Comparison of ENCODE assay signal across 10 cellular contexts in genomic region chr1:120941836-120942222, GRCh38. TPM values are rescaled to one million over a fixed set of nuclear protein-coding genes. Genes with fewer than 3 reads are reported as not detected.
DNase-seq lines count a peak whose midpoint lies in the region; ATAC-seq and TF ChIP-seq lines count a peak whose summit lies in the region.
"Not testable (repeated sequence)": the region's sequence is repeated elsewhere in the genome, so short reads cannot be mapped to it uniquely, and the experiment has no call there.
"Had no signal": no experiment of that assay in that cellular context is flagged by ENCODE, and none has a peak within 500 bp of the region (broad histone marks: within the 10 kb centered on the region; RNA-seq: fewer than 3 reads in every experiment).

No MANE protein-coding gene starts in this region.

- CTCF ChIA-PET in activated CD8-positive, alpha-beta T cell treated with anti-CD3 and anti-CD28 coated beads for 36 hours (lab: Charles Lee): not testable (repeated sequence)

- peak overlapping the region; percentile 89 for H3K4me2 ChIP-seq in OCI-LY1 (ENCODE audit: low read length)

- POLR2A ChIA-PET in activated CD8-positive, alpha-beta T cell treated with anti-CD3 and anti-CD28 coated beads for 36 hours (lab: Charles Lee): interaction anchor here (1.4 kb wide), 1 partner anchor 91 kb away, joined by 22 read pairs; no protein-coding TSS in a partner anchor

- not testable (repeated sequence) for H3K79me2 ChIP-seq in OCI-LY1 (ENCODE audit: insufficient read depth, low read length)

- ATAC-seq in activated CD8-positive, alpha-beta T cell treated with anti-CD3 and anti-CD28 coated beads for 36 hours: peak; percentile 16
- not testable (repeated sequence) for ATAC-seq in body of pancreas, lower lobe of right lung

- H3K27me3 Mint-ChIP-seq in activated CD8-positive, alpha-beta T cell treated with anti-CD3 and anti-CD28 coated beads for 36 hours; progenitor cell of endocrine pancreas; type B pancreatic cell: not testable (repeated sequence)

- not testable (repeated sequence) for H3K9me3 Mint-ChIP-seq in activated CD8-positive, alpha-beta T cell treated with anti-CD3 and anti-CD28 coated beads for 36 hours; progenitor cell of endocrine pancreas (ENCODE audit: low read depth); type B pancreatic cell

- H3K4me3 Mint-ChIP-seq in activated CD8-positive, alpha-beta T cell treated with anti-CD3 and anti-CD28 coated beads for 36 hours: peak overlapping the region; percentile 83
- H3K4me3 Mint-ChIP-seq in progenitor cell of endocrine pancreas (ENCODE audit: low read depth): peak overlapping the region; percentile 85
- H3K4me3 Mint-ChIP-seq in type B pancreatic cell: peak overlapping the region; percentile 94

- H3K4me3 ChIP-seq in GM06990 (replicated peaks; ENCODE audit: low read depth, low read length) (peak overlapping the region; percentile 57), OCI-LY1 (ENCODE audit: low read depth, low read length, poor library complexity, severe bottlenecking) (peak overlapping the region; percentile 62), body of pancreas (peak overlapping the region in 1 of 2 donors; percentile 2), esophagus squamous epithelium (peak overlapping the region in 3 of 4 donors; percentile 45 to 63 (median 51)), lower lobe of right lung (peak overlapping the region; percentile 43)

- not testable (repeated sequence) for H3K36me3 Mint-ChIP-seq in activated CD8-positive, alpha-beta T cell treated with anti-CD3 and anti-CD28 coated beads for 36 hours (ENCODE audit: low read depth); progenitor cell of endocrine pancreas (ENCODE audit: insufficient read depth); type B pancreatic cell

- TF ChIP-seq POLR2A in body of pancreas (IDR thresholded peaks at IDR 0.05); esophagus squamous epithelium (IDR thresholded peaks at IDR 0.05): not testable (repeated sequence)

- 0 to 2% methylated on average over 6 to 12 of the region's 12 CpGs for WGBS in body of pancreas, 2 donors
- 13 to 16% methylated on average over 1 to 5 of the region's 12 CpGs for WGBS in esophagus squamous epithelium, 2 donors

- H3K36me3 ChIP-seq in GM06990 (ENCODE audit: control insufficient read depth, insufficient read depth, low read length); OCI-LY1 (ENCODE audit: insufficient read depth, low read length); body of pancreas (replicated peaks in 1 of 2; ENCODE audit: insufficient read depth in 1 of 2, low read depth in 2 of 2); esophagus squamous epithelium; lower lobe of right lung: not testable (repeated sequence)

- peaks cover 12% of the 10 kb centered on the region for H3K4me1 Mint-ChIP-seq in activated CD8-positive, alpha-beta T cell treated with anti-CD3 and anti-CD28 coated beads for 36 hours (ENCODE audit: low read depth)
- peaks cover 14% of the 10 kb centered on the region for H3K4me1 Mint-ChIP-seq in progenitor cell of endocrine pancreas (ENCODE audit: low read depth)
- not testable (repeated sequence) for H3K4me1 Mint-ChIP-seq in type B pancreatic cell (ENCODE audit: unreplicated experiment)

- not testable (repeated sequence) for H3K9me2 ChIP-seq in OCI-LY1 (ENCODE audit: low read depth, low read length)

- not testable (repeated sequence) for H3K9me3 ChIP-seq in OCI-LY1 (ENCODE audit: low read length); body of pancreas; esophagus squamous epithelium; lower lobe of right lung

- H3K9ac ChIP-seq in OCI-LY1 (ENCODE audit: low read length): peak overlapping the region; percentile 74

- not testable (repeated sequence) for DNase-seq in GM06990 (ENCODE audit: extremely low read depth, insufficient read length); body of pancreas; esophagus squamous epithelium (lab: John Stamatoyannopoulos, UW); lower lobe of right lung; progenitor cell of endocrine pancreas (ENCODE audit: low spot score, unreplicated experiment); type B pancreatic cell (ENCODE audit: extremely low spot score, unreplicated experiment)
- peak; percentile 55 for DNase-seq in activated CD8-positive, alpha-beta T cell treated with anti-CD3 and anti-CD28 coated beads for 36 hours

- not testable (repeated sequence) for H3K27me3 ChIP-seq in GM06990 (replicated peaks; ENCODE audit: control insufficient read depth, insufficient read depth, low read length); OCI-LY1 (ENCODE audit: insufficient read depth, low read length); body of pancreas; esophagus squamous epithelium; lower lobe of right lung (ENCODE audit: low read depth)

- not testable (repeated sequence) for H2AFZ ChIP-seq in OCI-LY1 (ENCODE audit: low read length)

- peaks cover 12% of the 10 kb centered on the region for H3K4me1 ChIP-seq in OCI-LY1 (ENCODE audit: insufficient read depth, low read length, severe bottlenecking)
- not testable (repeated sequence) for H3K4me1 ChIP-seq in body of pancreas, esophagus squamous epithelium, lower lobe of right lung

- intact Hi-C loops in activated CD8-positive, alpha-beta T cell treated with anti-CD3 and anti-CD28 coated beads for 36 hours (cut with micrococcal nuclease); body of pancreas (cut with DNase I); esophagus squamous epithelium (cut with DNase I); lower lobe of right lung (cut with DNase I): not testable (repeated sequence)

- TF ChIP-seq CTCF in GM06990 (IDR thresholded peaks at IDR 0.05; ENCODE audit: insufficient read depth, low read length, poor library complexity, severe bottlenecking); OCI-LY1 (IDR thresholded peaks at IDR 0.05; ENCODE audit: low read length); activated CD8-positive, alpha-beta T cell treated with anti-CD3 and anti-CD28 coated beads for 36 hours (IDR thresholded peaks at IDR 0.05); body of pancreas (IDR thresholded peaks at IDR 0.05); esophagus squamous epithelium (IDR thresholded peaks at IDR 0.05); lower lobe of right lung (IDR thresholded peaks at IDR 0.05); progenitor cell of endocrine pancreas (IDR thresholded peaks at IDR 0.05; ENCODE audit: unreplicated experiment); type B pancreatic cell (conservative IDR thresholded peaks at IDR 0.05): not testable (repeated sequence)

- not testable (repeated sequence) for H4K20me1 ChIP-seq in OCI-LY1 (ENCODE audit: insufficient read depth, low read length)

- H3F3A ChIP-seq in OCI-LY1 (ENCODE audit: insufficient read depth, low read length): not testable (repeated sequence)

- H3K27ac Mint-ChIP-seq in activated CD8-positive, alpha-beta T cell treated with anti-CD3 and anti-CD28 coated beads for 36 hours: peak overlapping the region; percentile 100
- H3K27ac Mint-ChIP-seq in progenitor cell of endocrine pancreas (peak overlapping the region; percentile 100), type B pancreatic cell (peak overlapping the region; percentile 99)

- H3K27ac ChIP-seq in OCI-LY1 (ENCODE audit: low read depth, low read length, poor library complexity, severe bottlenecking) (peak overlapping the region; percentile 72), body of pancreas (peak overlapping the region in 3 of 4 donors; percentile 74 to 85 (median 81)), esophagus squamous epithelium (peak overlapping the region in 2 of 4 donors; percentile 77 to 79), lower lobe of right lung (peak overlapping the region; percentile 76)

RNA-seq across cellular contexts. Expression of gene PPIAL4A, which starts 52.3 kb away (rescaled TPM):
- not detected for total RNA-seq in activated CD8-positive, alpha-beta T cell treated with anti-CD3 and anti-CD28 coated beads for 36 hours
- not detected for total RNA-seq in body of pancreas
- total RNA-seq in esophagus squamous epithelium: not detected
- not detected for total RNA-seq in lower lobe of right lung
- total RNA-seq in progenitor cell of endocrine pancreas: not detected in 2 replicates
- not detected in 2 replicates for total RNA-seq in type B pancreatic cell (ENCODE audit: low replicate concordance)
- total RNA-seq: cardiac septum, myocyte had no signal
